In genomic region chr4:29717658-29718057, GRCh38 we compare ENCODE assay signal across 23 cellular contexts.
DNase-seq lines count a peak whose midpoint lies in the region; ATAC-seq lines count a peak whose summit lies in the region.
"Had no signal": no experiment of that assay in that cellular context is flagged by ENCODE, and none has a peak within 500 bp of the region (broad histone marks: within the 10 kb centered on the region; RNA-seq: fewer than 3 reads in every experiment).

No MANE protein-coding gene starts in this region.

- H3K27ac ChIP-seq in epithelial cell of prostate = no peak overlapping the region
- H3K27ac ChIP-seq: left ventricle myocardium inferior, Peyer's patch, transverse colon had no signal

- no peak for ATAC-seq in GM21360 (IDR thresholded peaks at IDR 0.05; ENCODE audit: unreplicated experiment)
- ATAC-seq: activated CD4-positive, alpha-beta T cell treated with anti-CD3 and anti-CD28 coated beads for 36 hours; CD8-positive, alpha-beta T cell; naive thymus-derived CD8-positive, alpha-beta T cell; stimulated activated naive CD8-positive, alpha-beta T cell treated with anti-CD3 and anti-CD28 coated beads, Interleukin-15, amount 100 ng/mL, for 72 hours had no signal

- peak; percentile 69 for DNase-seq in A172 (ENCODE audit: low spot score)
- peak; percentile 45 for DNase-seq in GM03348 (ENCODE audit: low spot score)
- DNase-seq in RPMI7951 (ENCODE audit: low read depth) = peak; percentile 4
- DNase-seq in epithelial cell of prostate (ENCODE audit: low read depth, low spot score) = peak; percentile 16
- DNase-seq in HK-2 (ENCODE audit: unreplicated experiment) = no peak
- DNase-seq in NCI-H1930 (lab: John Stamatoyannopoulos, UW) = no peak
- DNase-seq in NCI-H1048 (lab: John Stamatoyannopoulos, UW) = no peak
- DNase-seq: activated CD4-positive, alpha-beta T cell treated with anti-CD3 and anti-CD28 coated beads for 36 hours; activated gamma-delta T cell treated with Interleukin-2 at 50 U/mL for 16 hours; activated T-cell treated with anti-CD3 and anti-CD28 coated beads, Interleukin-2, amount 50 U/mL, for 24 hours; CD8-positive, alpha-beta T cell; HCEC 1CT; KBM-7; left ventricle myocardium inferior; naive thymus-derived CD8-positive, alpha-beta T cell; NCI-H146; NCI-H526 treated with DMSO at 0.1 percent for 48 hours; occipital lobe; Peyer's patch; small intestine; stimulated activated naive CD8-positive, alpha-beta T cell treated with anti-CD3 and anti-CD28 coated beads, Interleukin-15, amount 100 ng/mL, for 72 hours; transverse colon had no signal

Comparison
In these comparisons a context has a peak if more than half of its experiments do, and no peak if none do; other contexts are left out.
1. DNase-seq: peak in A172 (single experiment), GM03348 (single experiment), RPMI7951 (single experiment) and epithelial cell of prostate (single experiment); none in HK-2 (single experiment), NCI-H1930 (0 of 2) and NCI-H1048 (single experiment).